27 cellular contexts compared by ENCODE assay signal in genomic region chr10:5491477-5491876, GRCh38. TPM values are rescaled to one million over a fixed set of nuclear protein-coding genes. Genes with fewer than 3 reads are reported as not detected.
"Had no signal": no experiment of that assay in that cellular context is flagged by ENCODE, and none has a peak within 500 bp of the region (broad histone marks: within the 10 kb centered on the region; RNA-seq: fewer than 3 reads in every experiment).

No MANE protein-coding gene starts in this region.

- H3K36me3 Mint-ChIP-seq: activated CD8-positive, alpha-beta memory T cell treated with anti-CD3 and anti-CD28 coated beads, Interleukin-2, amount 10 ng/mL, durations not matched to agents 7 days and 5 days; activated naive CD8-positive, alpha-beta T cell treated with anti-CD3 and anti-CD28 coated beads for 36 hours had no signal

- H3K27ac ChIP-seq: coronary artery, esophagus muscularis mucosa, WERI-Rb-1 had no signal

- H3K27me3 Mint-ChIP-seq: activated CD8-positive, alpha-beta memory T cell treated with anti-CD3 and anti-CD28 coated beads, Interleukin-2, amount 10 ng/mL, durations not matched to agents 7 days and 5 days; activated CD8-positive, alpha-beta T cell treated with anti-CD3 and anti-CD28 coated beads for 36 hours; activated naive CD8-positive, alpha-beta T cell treated with anti-CD3 and anti-CD28 coated beads for 36 hours had no signal

- H3K4me3 ChIP-seq: coronary artery, esophagus muscularis mucosa, thyroid gland had no signal

- H3K36me3 ChIP-seq: esophagus muscularis mucosa, thyroid gland, WERI-Rb-1 had no signal

- DNase-seq: activated CD4-positive, alpha-beta T cell treated with anti-CD3 and anti-CD28 coated beads, Interleukin-2, amount 10 ng/mL, durations not matched to agents 7 days and 5 days; activated CD4-positive, CD25-positive, alpha-beta regulatory T cell treated with anti-CD3 and anti-CD28 coated beads, Interleukin-2, amount 50 U/mL, for 72 hours; activated CD8-positive, alpha-beta memory T cell treated with anti-CD3 and anti-CD28 coated beads, Interleukin-2, amount 10 ng/mL, durations not matched to agents 7 days and 5 days; activated CD8-positive, alpha-beta T cell treated with anti-CD3 and anti-CD28 coated beads for 36 hours; activated naive CD4-positive, alpha-beta T cell; activated naive CD8-positive, alpha-beta T cell treated with anti-CD3 and anti-CD28 coated beads for 36 hours; central memory CD4-positive, alpha-beta T cell; glutamatergic neuron; hypothalamus; left ventricle myocardium superior; mesenchymal stem cell; stimulated activated CD4-positive, alpha-beta T cell treated with anti-CD3 and anti-CD28 coated beads, Interleukin-4, amount 100 ng/mL, for 24 hours; stimulated activated naive CD8-positive, alpha-beta T cell treated with anti-CD3 and anti-CD28 coated beads, Interleukin-15, Interleukin-2, amounts not matched to agents 100 U/mL and 50 U/mL, for 24 hours; substantia nigra; thyroid gland; WERI-Rb-1 had no signal

- H3K9me3 ChIP-seq: thyroid gland had no signal

- H3K27me3 ChIP-seq: esophagus muscularis mucosa, thyroid gland had no signal

- H3K9me3 Mint-ChIP-seq: activated T-helper 1 cell treated with anti-CD3 and anti-CD28 coated beads, Interleukin-12 subunit alpha, Interleukin-12 subunit beta, Interleukin-2, Interleukin-4 antibody, amounts not matched to agents 30 ng/mL and 10 ng/mL and 1 ng/mL, durations not matched to agents 14 hours and 24 hours and 36 hours had no signal

- H3K27ac Mint-ChIP-seq: activated CD4-positive, alpha-beta T cell treated with anti-CD3 and anti-CD28 coated beads, Interleukin-2, amount 10 ng/mL, durations not matched to agents 7 days and 5 days; activated CD8-positive, alpha-beta memory T cell treated with anti-CD3 and anti-CD28 coated beads, Interleukin-2, amount 10 ng/mL, durations not matched to agents 7 days and 5 days; activated CD8-positive, alpha-beta T cell treated with anti-CD3 and anti-CD28 coated beads for 36 hours; activated naive CD8-positive, alpha-beta T cell treated with anti-CD3 and anti-CD28 coated beads for 36 hours; activated T-helper 1 cell treated with anti-CD3 and anti-CD28 coated beads, Interleukin-12 subunit alpha, Interleukin-12 subunit beta, Interleukin-2, Interleukin-4 antibody, amounts not matched to agents 30 ng/mL and 10 ng/mL and 1 ng/mL, durations not matched to agents 14 hours and 24 hours and 36 hours had no signal

- ATAC-seq: activated CD8-positive, alpha-beta memory T cell treated with anti-CD3 and anti-CD28 coated beads, Interleukin-2, amount 10 ng/mL, durations not matched to agents 7 days and 5 days; activated CD8-positive, alpha-beta T cell treated with anti-CD3 and anti-CD28 coated beads for 36 hours; left ventricle myocardium superior; stimulated activated naive CD8-positive, alpha-beta T cell treated with anti-CD3 and anti-CD28 coated beads, Interleukin-15, Interleukin-2, amounts not matched to agents 100 U/mL and 50 U/mL, for 24 hours had no signal

- H3K4me3 Mint-ChIP-seq: activated CD4-positive, alpha-beta T cell treated with anti-CD3 and anti-CD28 coated beads, Interleukin-2, amount 10 ng/mL, durations not matched to agents 7 days and 5 days; activated CD8-positive, alpha-beta memory T cell treated with anti-CD3 and anti-CD28 coated beads, Interleukin-2, amount 10 ng/mL, durations not matched to agents 7 days and 5 days; activated CD8-positive, alpha-beta T cell treated with anti-CD3 and anti-CD28 coated beads for 36 hours; activated naive CD8-positive, alpha-beta T cell treated with anti-CD3 and anti-CD28 coated beads for 36 hours; activated T-helper 1 cell treated with anti-CD3 and anti-CD28 coated beads, Interleukin-12 subunit alpha, Interleukin-12 subunit beta, Interleukin-2, Interleukin-4 antibody, amounts not matched to agents 30 ng/mL and 10 ng/mL and 1 ng/mL, durations not matched to agents 14 hours and 24 hours and 36 hours had no signal

RNA-seq across cellular contexts. Expression of gene CALML5, which starts 7.9 kb away (rescaled TPM):
- total RNA-seq: activated CD4-positive, alpha-beta T cell treated with anti-CD3 and anti-CD28 coated beads, Interleukin-2, amount 10 ng/mL, durations not matched to agents 7 days and 5 days; activated CD8-positive, alpha-beta memory T cell treated with anti-CD3 and anti-CD28 coated beads, Interleukin-2, amount 10 ng/mL, durations not matched to agents 7 days and 5 days; activated CD8-positive, alpha-beta T cell treated with anti-CD3 and anti-CD28 coated beads for 36 hours; activated naive CD8-positive, alpha-beta T cell treated with anti-CD3 and anti-CD28 coated beads for 36 hours; activated T-helper 1 cell treated with anti-CD3 and anti-CD28 coated beads, Interleukin-12 subunit alpha, Interleukin-12 subunit beta, Interleukin-2, Interleukin-4 antibody, amounts not matched to agents 30 ng/mL and 10 ng/mL and 1 ng/mL, durations not matched to agents 14 hours and 24 hours and 36 hours; astrocyte; esophagus muscularis mucosa; frontal cortex; left ventricle myocardium superior; mononuclear cell; myocyte; omental fat pad; renal cortical epithelial cell; thyroid gland; urinary bladder had no signal
- polyA plus RNA-seq: neural cell, urinary bladder had no signal

RNA-seq across cellular contexts. Expression of gene CALML3, which starts 33.3 kb away (rescaled TPM):
- total RNA-seq: activated CD4-positive, alpha-beta T cell treated with anti-CD3 and anti-CD28 coated beads, Interleukin-2, amount 10 ng/mL, durations not matched to agents 7 days and 5 days; activated CD8-positive, alpha-beta memory T cell treated with anti-CD3 and anti-CD28 coated beads, Interleukin-2, amount 10 ng/mL, durations not matched to agents 7 days and 5 days; activated CD8-positive, alpha-beta T cell treated with anti-CD3 and anti-CD28 coated beads for 36 hours; activated naive CD8-positive, alpha-beta T cell treated with anti-CD3 and anti-CD28 coated beads for 36 hours; activated T-helper 1 cell treated with anti-CD3 and anti-CD28 coated beads, Interleukin-12 subunit alpha, Interleukin-12 subunit beta, Interleukin-2, Interleukin-4 antibody, amounts not matched to agents 30 ng/mL and 10 ng/mL and 1 ng/mL, durations not matched to agents 14 hours and 24 hours and 36 hours; astrocyte; esophagus muscularis mucosa; left ventricle myocardium superior; mononuclear cell; myocyte; omental fat pad; renal cortical epithelial cell; urinary bladder had no signal
- polyA plus RNA-seq: neural cell, urinary bladder had no signal
